In genomic region chr15:70505411-70505919, GRCh38 we compare ENCODE assay signal across 8 cellular contexts.
DNase-seq lines count a peak whose midpoint lies in the region; ATAC-seq and TF ChIP-seq lines count a peak whose summit lies in the region.

No MANE protein-coding gene starts in this region.

- no peaks in the 10 kb centered on the region for H3K36me3 ChIP-seq in PC-3 (ENCODE audit: low read depth, low read length)
- H3K36me3 ChIP-seq in esophagus (ENCODE audit: control insufficient read depth in 2 of 2, insufficient read depth in 2 of 2, low read length in 1 of 2): no peaks in the 10 kb centered on the region

- H3K9ac ChIP-seq in PC-3 (ENCODE audit: low read length): peak overlapping the region; percentile 56

- H3K4me3 ChIP-seq in PC-3 (ENCODE audit: low read length): no peak overlapping the region
- no peak overlapping the region for H3K4me3 ChIP-seq in esophagus (ENCODE audit: low read depth in 1 of 2, low read length in 2 of 2)

- H3K27me3 ChIP-seq in PC-3 (ENCODE audit: low read length) (no peaks in the 10 kb centered on the region), esophagus (ENCODE audit: control insufficient read depth in 1 of 2, insufficient read depth in 2 of 2, low read length in 2 of 2) (no peaks in the 10 kb centered on the region)

- no peaks in the 10 kb centered on the region for H4K20me1 ChIP-seq in PC-3 (ENCODE audit: low read length)

- no peaks in the 10 kb centered on the region for H3K79me2 ChIP-seq in PC-3 (ENCODE audit: low read length)

- H3K27ac Mint-ChIP-seq in activated naive CD8-positive, alpha-beta T cell treated with anti-CD3 and anti-CD28 coated beads, Interleukin-2, amount 10 ng/mL, durations not matched to agents 7 days and 5 days: peak overlapping the region; percentile 12
- no peak overlapping the region for H3K27ac Mint-ChIP-seq in activated naive CD8-positive, alpha-beta T cell treated with anti-CD3 and anti-CD28 coated beads for 36 hours

- no peak overlapping the region for H3K4me3 Mint-ChIP-seq in activated naive CD8-positive, alpha-beta T cell treated with anti-CD3 and anti-CD28 coated beads, Interleukin-2, amount 10 ng/mL, durations not matched to agents 7 days and 5 days
- no peak overlapping the region for H3K4me3 Mint-ChIP-seq in activated naive CD8-positive, alpha-beta T cell treated with anti-CD3 and anti-CD28 coated beads for 36 hours

- peaks cover 4% of the 10 kb centered on the region for H3K27me3 Mint-ChIP-seq in activated naive CD8-positive, alpha-beta T cell treated with anti-CD3 and anti-CD28 coated beads, Interleukin-2, amount 10 ng/mL, durations not matched to agents 7 days and 5 days
- H3K27me3 Mint-ChIP-seq in activated naive CD8-positive, alpha-beta T cell treated with anti-CD3 and anti-CD28 coated beads for 36 hours: no peaks in the 10 kb centered on the region

- H3K9me3 ChIP-seq in PC-3 (ENCODE audit: low read length) (no peaks in the 10 kb centered on the region), esophagus (ENCODE audit: control insufficient read depth in 2 of 2, insufficient read depth in 1 of 2, low read depth in 1 of 2, low read length in 1 of 2) (peaks cover 0 to 10% of the 10 kb centered on the region in 2 donors)

- no peak overlapping the region for H2AFZ ChIP-seq in PC-3 (ENCODE audit: low read length)

- POLR2A ChIA-PET in activated naive CD8-positive, alpha-beta T cell treated with anti-CD3 and anti-CD28 coated beads, Interleukin-2, amount 10 ng/mL, durations not matched to agents 7 days and 5 days (lab: Charles Lee): interaction anchor here (1.0 to 2.4 kb wide), 5 partner anchors 9 to 79 kb away, joined by 3 to 17 read pairs (median 3); no protein-coding TSS in a partner anchor
- POLR2A ChIA-PET in PC-3 (lab: Charles Lee; ENCODE audit: unreplicated experiment): interaction anchor here (0.8 kb wide), 1 partner anchor 10 kb away, joined by 3 read pairs; no protein-coding TSS in a partner anchor

- no peak for DNase-seq in activated naive CD8-positive, alpha-beta T cell treated with anti-CD3 and anti-CD28 coated beads, Interleukin-2, amount 10 ng/mL, durations not matched to agents 7 days and 5 days
- no peak for DNase-seq in activated naive CD8-positive, alpha-beta T cell treated with anti-CD3 and anti-CD28 coated beads for 36 hours
- peak; percentile 95 for DNase-seq in PC-3
- DNase-seq in stromal cell of bone marrow (ENCODE audit: low read depth): peak; percentile 80
- DNase-seq in SKM-1 (lab: John Stamatoyannopoulos, UW; ENCODE audit: unreplicated experiment): no peak
- no peak for DNase-seq in GF-D8 (lab: John Stamatoyannopoulos, UW)

- 20 to 37% methylated on average over 3 of the region's 3 CpGs for WGBS in esophagus, 2 donors

- H3K9me3 Mint-ChIP-seq in activated naive CD8-positive, alpha-beta T cell treated with anti-CD3 and anti-CD28 coated beads, Interleukin-2, amount 10 ng/mL, durations not matched to agents 7 days and 5 days: peaks cover 12% of the 10 kb centered on the region
- peaks cover 14% of the 10 kb centered on the region for H3K9me3 Mint-ChIP-seq in activated naive CD8-positive, alpha-beta T cell treated with anti-CD3 and anti-CD28 coated beads for 36 hours

- TF ChIP-seq CTCF in PC-3 (conservative IDR thresholded peaks at IDR 0.05; ENCODE audit: low read depth, low read length): no peak

- H3K4me1 ChIP-seq in PC-3 (ENCODE audit: insufficient read depth, low read length) (peaks cover 57% of the 10 kb centered on the region), esophagus (ENCODE audit: control insufficient read depth in 2 of 2, insufficient read depth in 2 of 2, low read length in 1 of 2) (peaks cover 19 to 36% of the 10 kb centered on the region in 2 donors)

- H3K4me1 Mint-ChIP-seq in activated naive CD8-positive, alpha-beta T cell treated with anti-CD3 and anti-CD28 coated beads, Interleukin-2, amount 10 ng/mL, durations not matched to agents 7 days and 5 days: peaks cover 59% of the 10 kb centered on the region
- H3K4me1 Mint-ChIP-seq in activated naive CD8-positive, alpha-beta T cell treated with anti-CD3 and anti-CD28 coated beads for 36 hours: peaks cover 67% of the 10 kb centered on the region

- peaks cover 9% of the 10 kb centered on the region for H3K36me3 Mint-ChIP-seq in activated naive CD8-positive, alpha-beta T cell treated with anti-CD3 and anti-CD28 coated beads, Interleukin-2, amount 10 ng/mL, durations not matched to agents 7 days and 5 days
- peaks cover 18% of the 10 kb centered on the region for H3K36me3 Mint-ChIP-seq in activated naive CD8-positive, alpha-beta T cell treated with anti-CD3 and anti-CD28 coated beads for 36 hours

- peak overlapping the region; percentile 73 for H3K4me2 ChIP-seq in PC-3 (ENCODE audit: low read length)

- no TSS peak for BruUV-seq in PC-3 (replicated peaks; lab: Mats Ljungman, UMichigan)

- no peak for ATAC-seq in activated naive CD8-positive, alpha-beta T cell treated with anti-CD3 and anti-CD28 coated beads, Interleukin-2, amount 10 ng/mL, durations not matched to agents 7 days and 5 days (ENCODE audit: low read depth)
- peak; percentile 56 for ATAC-seq in PC-3
- no peak for ATAC-seq in HG03095 (IDR thresholded peaks at IDR 0.05; ENCODE audit: unreplicated experiment)

- intact Hi-C loops in PC-3 (cut with micrococcal nuclease): loop anchor here (5.0 kb wide), 2 partner anchors 408 to 913 kb away; partner anchors contain the start of gene TLE3

- H3K9me2 ChIP-seq in PC-3 (replicated peaks; ENCODE audit: low read length): no peaks in the 10 kb centered on the region

- peaks cover 6% of the 10 kb centered on the region for H3F3A ChIP-seq in PC-3 (ENCODE audit: low read length, unreplicated experiment)

- H3K27ac ChIP-seq in PC-3 (ENCODE audit: low read length) (peak overlapping the region; percentile 90), esophagus (ENCODE audit: low read depth in 2 of 2, low read length in 1 of 2) (peak overlapping the region; percentile 74 to 84)

- CTCF ChIA-PET in PC-3 (lab: Charles Lee): interaction anchor here (0.5 to 0.9 kb wide), 2 partner anchors 21 to 1030 kb away, joined by 3 to 4 read pairs; no protein-coding TSS in a partner anchor

Comparison
In these comparisons a context has a peak if more than half of its experiments do, and no peak if none do; other contexts are left out.
1. DNase-seq: peak in PC-3 (single experiment) and stromal cell of bone marrow (single experiment); none in activated naive CD8-positive, alpha-beta T cell treated with anti-CD3 and anti-CD28 coated beads, Interleukin-2, amount 10 ng/mL, durations not matched to agents 7 days and 5 days (single experiment), activated naive CD8-positive, alpha-beta T cell treated with anti-CD3 and anti-CD28 coated beads for 36 hours (single experiment), SKM-1 (single experiment) and GF-D8 (single experiment).